Comparison of ENCODE assay signal across 12 cellular contexts in genomic region chr5:88190106-88190834, GRCh38.
A peak's percentile ranks its signal among the peaks of the same experiment; 100 is the strongest.
DNase-seq lines count a peak whose midpoint lies in the region.
"Had no signal": no experiment of that assay in that cellular context is flagged by ENCODE, and none has a peak within 500 bp of the region (broad histone marks: within the 10 kb centered on the region; RNA-seq: fewer than 3 reads in every experiment).

No MANE protein-coding gene starts in this region.

- peak; percentile 70 for DNase-seq in activated effector memory CD4-positive, alpha-beta T cell treated with anti-CD3 and anti-CD28 coated beads, Interleukin-2, amount 50 U/mL, for 16 hours
- no peak for DNase-seq in activated effector memory CD4-positive, alpha-beta T cell treated with Interleukin-2 at 50 U/mL for 16 hours
- peak; percentile 44 for DNase-seq in activated CD8-positive, alpha-beta memory T cell treated with anti-CD3 and anti-CD28 coated beads, Interleukin-2, amount 50 U/mL, for 4 hours
- DNase-seq in iPS-NIHi7 (ENCODE audit: extremely low spot score) (peak; percentile 7), T1000 (lab: John Stamatoyannopoulos, UW) (no peak), NCI-H1436 (lab: John Stamatoyannopoulos, UW) (no peak)
- DNase-seq in stimulated activated CD8-positive, alpha-beta memory T cell treated with anti-CD3 and anti-CD28 coated beads, Interleukin-4, amount 100 ng/mL, for 4 hours (ENCODE audit: low read depth in 2 of 2, low spot score in 1 of 2): peak; percentile 24 to 27
- no peak for DNase-seq in effector CD8-positive, alpha-beta T cell (lab: John Stamatoyannopoulos, UW)
- DNase-seq: activated B cell treated with CpG ODN at 0.5 μM for 24 hours, GF-D8, NCI-H526, SHP77 had no signal

Comparison
In these comparisons a context has a peak if more than half of its experiments do, and no peak if none do; other contexts are left out.
1. DNase-seq: peak in activated effector memory CD4-positive, alpha-beta T cell treated with anti-CD3 and anti-CD28 coated beads, Interleukin-2, amount 50 U/mL, for 16 hours (single experiment), activated CD8-positive, alpha-beta memory T cell treated with anti-CD3 and anti-CD28 coated beads, Interleukin-2, amount 50 U/mL, for 4 hours (single experiment), iPS-NIHi7 (single experiment) and stimulated activated CD8-positive, alpha-beta memory T cell treated with anti-CD3 and anti-CD28 coated beads, Interleukin-4, amount 100 ng/mL, for 4 hours (2 of 2); none in activated effector memory CD4-positive, alpha-beta T cell treated with Interleukin-2 at 50 U/mL for 16 hours (single experiment), effector CD8-positive, alpha-beta T cell (single experiment), T1000 (single experiment) and NCI-H1436 (single experiment).